8 cellular contexts compared by ENCODE assay signal in the genomic region with DNA sequence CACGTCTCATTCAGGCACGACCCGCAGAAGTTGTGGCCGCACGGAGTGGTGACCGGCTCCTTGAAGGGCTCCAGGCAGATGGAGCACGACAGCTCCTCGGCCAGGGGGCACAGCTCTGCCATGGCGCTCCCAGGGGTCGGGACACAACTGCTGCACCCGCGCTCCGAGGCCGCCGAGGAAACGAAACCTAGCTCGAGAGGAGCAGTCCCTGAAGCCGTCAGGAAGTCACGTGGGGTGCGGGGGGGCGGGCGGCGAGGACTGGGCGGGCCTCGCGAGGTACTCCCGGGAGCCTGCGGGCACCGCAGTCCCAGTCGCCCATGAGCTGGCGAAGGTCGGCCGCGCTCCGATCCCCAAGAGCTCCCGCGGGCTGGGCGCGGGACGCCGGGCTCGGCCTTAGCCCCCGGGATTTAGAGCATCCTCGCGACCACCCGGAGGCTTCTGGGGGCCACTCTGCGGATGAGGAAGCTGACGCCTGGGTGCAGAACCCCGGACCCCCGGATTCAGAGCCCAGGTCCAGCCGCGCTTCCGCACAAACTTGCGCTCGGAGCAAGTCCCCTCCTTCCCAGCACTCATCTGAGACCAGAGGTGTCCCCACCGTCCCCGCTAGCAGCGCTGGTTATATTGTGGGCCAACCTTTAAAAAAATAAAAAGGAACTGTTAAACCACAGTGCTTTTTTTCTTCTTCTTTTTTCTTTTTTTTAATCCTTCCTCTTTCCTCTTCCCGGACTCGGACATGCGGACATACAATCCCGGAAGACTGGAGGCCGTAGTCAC. TPM values are rescaled to one million over a fixed set of nuclear protein-coding genes. Genes with fewer than 3 reads are reported as not detected.
DNase-seq lines count a peak whose midpoint lies in the region; ATAC-seq and TF ChIP-seq lines count a peak whose summit lies in the region.

A gene with protein sequence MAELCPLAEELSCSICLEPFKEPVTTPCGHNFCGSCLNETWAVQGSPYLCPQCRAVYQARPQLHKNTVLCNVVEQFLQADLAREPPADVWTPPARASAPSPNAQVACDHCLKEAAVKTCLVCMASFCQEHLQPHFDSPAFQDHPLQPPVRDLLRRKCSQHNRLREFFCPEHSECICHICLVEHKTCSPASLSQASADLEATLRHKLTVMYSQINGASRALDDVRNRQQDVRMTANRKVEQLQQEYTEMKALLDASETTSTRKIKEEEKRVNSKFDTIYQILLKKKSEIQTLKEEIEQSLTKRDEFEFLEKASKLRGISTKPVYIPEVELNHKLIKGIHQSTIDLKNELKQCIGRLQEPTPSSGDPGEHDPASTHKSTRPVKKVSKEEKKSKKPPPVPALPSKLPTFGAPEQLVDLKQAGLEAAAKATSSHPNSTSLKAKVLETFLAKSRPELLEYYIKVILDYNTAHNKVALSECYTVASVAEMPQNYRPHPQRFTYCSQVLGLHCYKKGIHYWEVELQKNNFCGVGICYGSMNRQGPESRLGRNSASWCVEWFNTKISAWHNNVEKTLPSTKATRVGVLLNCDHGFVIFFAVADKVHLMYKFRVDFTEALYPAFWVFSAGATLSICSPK (minus strand): TSS at position 183 of the 774 bp plus-strand sequence. CDS start 61 bp downstream, at position 122.

- CTCF ChIA-PET in GM10248 (lab: Yijun Ruan, JAX), result interaction anchor here (0.8 to 1.3 kb wide), 5 partner anchors 25 to 90 kb away, joined by 3 to 4 read pairs (median 3); no protein-coding TSS in a partner anchor

- no peaks in the 10 kb centered on the region for H3K9me3 ChIP-seq in thymus (ENCODE audit: control insufficient read depth)

- H3K4me1 Mint-ChIP-seq in activated naive CD8-positive, alpha-beta T cell (ENCODE audit: low read depth), result peaks cover 61% of the 10 kb centered on the region
- H3K4me1 Mint-ChIP-seq in glutamatergic neuron (ENCODE audit: low read depth, unreplicated experiment), result peaks cover 3% of the 10 kb centered on the region
- peaks cover 39% of the 10 kb centered on the region for H3K4me1 Mint-ChIP-seq in osteocyte (ENCODE audit: unreplicated experiment)

- H3K27me3 Mint-ChIP-seq in activated naive CD8-positive, alpha-beta T cell, result no peaks in the 10 kb centered on the region
- H3K27me3 Mint-ChIP-seq in glutamatergic neuron (ENCODE audit: unreplicated experiment), result peaks cover 11% of the 10 kb centered on the region
- H3K27me3 Mint-ChIP-seq in osteocyte (ENCODE audit: unreplicated experiment), result no peaks in the 10 kb centered on the region

- TF ChIP-seq CTCF in GM10248 (IDR thresholded peaks at IDR 0.05; ENCODE audit: control extremely low read depth, extremely low read depth, low read depth, missing control alignments) (no peak), glutamatergic neuron (IDR thresholded peaks at IDR 0.05; ENCODE audit: partially characterized antibody, unreplicated experiment) (no peak), osteocyte (IDR thresholded peaks at IDR 0.05) (no peak)

- peaks cover 9% of the 10 kb centered on the region for H3K9me3 Mint-ChIP-seq in activated naive CD8-positive, alpha-beta T cell (ENCODE audit: low read depth)
- peaks cover 2% of the 10 kb centered on the region for H3K9me3 Mint-ChIP-seq in glutamatergic neuron (ENCODE audit: unreplicated experiment)
- peaks cover 10% of the 10 kb centered on the region for H3K9me3 Mint-ChIP-seq in osteocyte (ENCODE audit: unreplicated experiment)

- H3K27ac ChIP-seq in thymus (ENCODE audit: low read depth), result peak within 1 kb of the TSS; percentile 91

- peaks cover 40% of the 10 kb centered on the region for H3K4me1 ChIP-seq in thymus (ENCODE audit: control insufficient read depth, insufficient read depth, low read length)

- ATAC-seq in HG02588 (IDR thresholded peaks at IDR 0.05; ENCODE audit: unreplicated experiment), result peak; percentile 69

- WGBS in thymus, result under 1% methylated on average over 63 of the region's 63 CpGs

- H3K36me3 ChIP-seq in thymus (ENCODE audit: control insufficient read depth, insufficient read depth), result peaks cover 1% of the 10 kb centered on the region

- POLR2A ChIA-PET in GM10248 (lab: Yijun Ruan, JAX), result interaction anchor here (0.5 to 1.3 kb wide), 15 partner anchors 12 to 1462 kb away, joined by 3 to 9 read pairs (median 4); a partner anchor contains a TSS

- peak within 1 kb of the TSS; percentile 96 for H3K4me3 Mint-ChIP-seq in activated naive CD8-positive, alpha-beta T cell
- peak within 1 kb of the TSS; percentile 88 for H3K4me3 Mint-ChIP-seq in glutamatergic neuron (ENCODE audit: unreplicated experiment)
- H3K4me3 Mint-ChIP-seq in osteocyte (ENCODE audit: unreplicated experiment), result peak within 1 kb of the TSS; percentile 86

- peak within 1 kb of the TSS; percentile 94 for H3K27ac Mint-ChIP-seq in activated naive CD8-positive, alpha-beta T cell
- no peak within 1 kb of the TSS for H3K27ac Mint-ChIP-seq in glutamatergic neuron (ENCODE audit: unreplicated experiment)
- peak within 1 kb of the TSS; percentile 91 for H3K27ac Mint-ChIP-seq in osteocyte (ENCODE audit: unreplicated experiment)

- DNase-seq in GM10248 (ENCODE audit: extremely low spot score) (peak; percentile 97), NCI-H1092 treated with DMSO at 0.1 percent for 48 hours (lab: John Stamatoyannopoulos, UW) (peak; percentile 79), SKM-1 treated with dmso at 0.1 percent for 144 hours (lab: John Stamatoyannopoulos, UW; ENCODE audit: unreplicated experiment) (peak; percentile 84), glutamatergic neuron (peak; percentile 71), osteocyte (ENCODE audit: extremely low spot score, unreplicated experiment) (peak; percentile 92)

- H3K36me3 Mint-ChIP-seq in activated naive CD8-positive, alpha-beta T cell, result no peaks in the 10 kb centered on the region
- H3K36me3 Mint-ChIP-seq in glutamatergic neuron (ENCODE audit: unreplicated experiment), result no peaks in the 10 kb centered on the region
- no peaks in the 10 kb centered on the region for H3K36me3 Mint-ChIP-seq in osteocyte (ENCODE audit: unreplicated experiment)

- peak within 1 kb of the TSS; percentile 77 for H3K4me3 ChIP-seq in thymus (ENCODE audit: low read length)

- H3K27me3 ChIP-seq in thymus (ENCODE audit: control insufficient read depth, insufficient read depth), result no peaks in the 10 kb centered on the region

RNA-seq across cellular contexts. Expression of the gene that starts here (rescaled TPM):
- total RNA-seq in glutamatergic neuron (ENCODE audit: unreplicated experiment), result 1.9 TPM
- 28.1 and 35.1 TPM in 2 replicates for total RNA-seq in osteocyte
- polyA plus RNA-seq in thymus, result 14.9 TPM

Comparison
In these comparisons a context has a peak if more than half of its experiments do, and no peak if none do; other contexts are left out.
1. Peak in every context shown above with its lines: DNase-seq, ATAC-seq, H3K4me3 ChIP-seq and H3K27ac ChIP-seq.